In the genomic region with DNA sequence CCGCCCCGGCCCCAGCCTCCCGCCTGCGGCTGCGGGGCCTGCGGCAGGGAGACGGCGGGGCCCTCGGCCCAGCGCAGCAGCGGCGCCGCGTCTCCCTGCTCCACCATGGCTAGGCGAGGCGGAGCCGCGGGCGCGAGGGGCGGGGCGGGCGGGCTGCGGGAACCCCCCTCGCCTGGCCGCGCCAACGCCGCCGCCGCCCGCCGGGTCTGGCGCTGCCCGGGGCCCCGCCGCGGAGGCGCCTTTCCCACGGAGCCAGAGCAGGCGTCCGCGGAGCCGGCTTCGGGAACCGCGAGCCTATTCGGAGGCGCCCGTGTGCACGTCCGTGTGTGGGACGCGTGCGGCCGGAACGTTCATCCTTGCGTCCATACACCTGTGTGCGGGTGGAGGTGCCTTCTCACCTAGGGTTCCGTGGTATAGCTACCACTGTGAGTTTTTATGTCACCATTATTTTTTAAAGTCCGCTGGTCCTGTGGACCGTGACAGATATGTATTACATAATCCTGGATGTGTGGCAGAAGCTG, we compare ENCODE assay signal across 1 cellular context.
A peak's percentile ranks its signal among the peaks of the same experiment; 100 is the strongest.
TF ChIP-seq lines count a peak whose summit lies in the region.

A gene with protein sequence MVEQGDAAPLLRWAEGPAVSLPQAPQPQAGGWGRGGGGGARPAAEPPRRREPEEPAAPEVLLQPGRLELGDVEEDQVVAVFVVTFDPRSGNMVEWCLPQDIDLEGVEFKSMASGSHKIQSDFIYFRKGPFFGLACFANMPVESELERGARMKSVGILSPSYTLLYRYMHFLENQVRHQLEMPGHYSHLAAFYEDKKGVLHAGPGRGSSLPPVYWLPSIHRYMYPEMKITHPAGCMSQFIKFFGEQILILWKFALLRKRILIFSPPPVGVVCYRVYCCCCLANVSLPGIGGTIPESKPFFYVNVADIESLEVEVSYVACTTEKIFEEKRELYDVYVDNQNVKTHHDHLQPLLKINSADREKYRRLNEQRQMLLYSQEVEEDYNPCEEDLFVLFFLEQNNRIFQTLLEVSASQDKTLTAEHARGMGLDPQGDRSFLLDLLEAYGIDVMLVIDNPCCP (minus strand): TSS at position 120 of the 521 bp plus-strand sequence. CDS start 13 bp downstream, at position 107.

TF ChIP-seq in GM12878, 131 proteins besides CTCF, POLR2A, EP300 and RAD21 (continued from another document and continues in another):
- no peak for TF ChIP-seq MTA3 (IDR thresholded peaks at IDR 0.05; ENCODE audit: borderline replicate concordance, low read length)
- TF ChIP-seq CHD2 (IDR thresholded peaks at IDR 0.05; ENCODE audit: borderline replicate concordance, low read depth, low read length), result 0 out of 2 replicates have a peak, but pooled peaks have one; percentile 19
- TF ChIP-seq TCF12 (IDR thresholded peaks at IDR 0.05; ENCODE audit: low read depth, low read length), result no peak
- TF ChIP-seq MEF2B (IDR thresholded peaks at IDR 0.05; ENCODE audit: partially characterized antibody, poor library complexity, severe bottlenecking), result no peak
- no peak for TF ChIP-seq STAT1 (conservative IDR thresholded peaks at IDR 0.05)
- no peak for TF ChIP-seq NBN (IDR thresholded peaks at IDR 0.05)
- no peak for TF ChIP-seq BRCA1 (IDR thresholded peaks at IDR 0.05; ENCODE audit: low read depth, low read length)
- no peak for TF ChIP-seq SMC3 (IDR thresholded peaks at IDR 0.05; ENCODE audit: borderline replicate concordance, low read length)
- TF ChIP-seq HDGF (IDR thresholded peaks at IDR 0.05), result no peak
- TF ChIP-seq, protein P1, sequence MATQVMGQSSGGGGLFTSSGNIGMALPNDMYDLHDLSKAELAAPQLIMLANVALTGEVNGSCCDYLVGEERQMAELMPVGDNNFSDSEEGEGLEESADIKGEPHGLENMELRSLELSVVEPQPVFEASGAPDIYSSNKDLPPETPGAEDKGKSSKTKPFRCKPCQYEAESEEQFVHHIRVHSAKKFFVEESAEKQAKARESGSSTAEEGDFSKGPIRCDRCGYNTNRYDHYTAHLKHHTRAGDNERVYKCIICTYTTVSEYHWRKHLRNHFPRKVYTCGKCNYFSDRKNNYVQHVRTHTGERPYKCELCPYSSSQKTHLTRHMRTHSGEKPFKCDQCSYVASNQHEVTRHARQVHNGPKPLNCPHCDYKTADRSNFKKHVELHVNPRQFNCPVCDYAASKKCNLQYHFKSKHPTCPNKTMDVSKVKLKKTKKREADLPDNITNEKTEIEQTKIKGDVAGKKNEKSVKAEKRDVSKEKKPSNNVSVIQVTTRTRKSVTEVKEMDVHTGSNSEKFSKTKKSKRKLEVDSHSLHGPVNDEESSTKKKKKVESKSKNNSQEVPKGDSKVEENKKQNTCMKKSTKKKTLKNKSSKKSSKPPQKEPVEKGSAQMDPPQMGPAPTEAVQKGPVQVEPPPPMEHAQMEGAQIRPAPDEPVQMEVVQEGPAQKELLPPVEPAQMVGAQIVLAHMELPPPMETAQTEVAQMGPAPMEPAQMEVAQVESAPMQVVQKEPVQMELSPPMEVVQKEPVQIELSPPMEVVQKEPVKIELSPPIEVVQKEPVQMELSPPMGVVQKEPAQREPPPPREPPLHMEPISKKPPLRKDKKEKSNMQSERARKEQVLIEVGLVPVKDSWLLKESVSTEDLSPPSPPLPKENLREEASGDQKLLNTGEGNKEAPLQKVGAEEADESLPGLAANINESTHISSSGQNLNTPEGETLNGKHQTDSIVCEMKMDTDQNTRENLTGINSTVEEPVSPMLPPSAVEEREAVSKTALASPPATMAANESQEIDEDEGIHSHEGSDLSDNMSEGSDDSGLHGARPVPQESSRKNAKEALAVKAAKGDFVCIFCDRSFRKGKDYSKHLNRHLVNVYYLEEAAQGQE (IDR thresholded peaks at IDR 0.05; ENCODE audit: low read depth, low read length), result no peak
- TF ChIP-seq BHLHE40 (IDR thresholded peaks at IDR 0.05; ENCODE audit: borderline replicate concordance in 1 of 2, low read depth in 2 of 2, low read length in 1 of 2), result peak; percentile 16 to 54; a peak in 1 of 4 replicates
- TF ChIP-seq, protein P2, sequence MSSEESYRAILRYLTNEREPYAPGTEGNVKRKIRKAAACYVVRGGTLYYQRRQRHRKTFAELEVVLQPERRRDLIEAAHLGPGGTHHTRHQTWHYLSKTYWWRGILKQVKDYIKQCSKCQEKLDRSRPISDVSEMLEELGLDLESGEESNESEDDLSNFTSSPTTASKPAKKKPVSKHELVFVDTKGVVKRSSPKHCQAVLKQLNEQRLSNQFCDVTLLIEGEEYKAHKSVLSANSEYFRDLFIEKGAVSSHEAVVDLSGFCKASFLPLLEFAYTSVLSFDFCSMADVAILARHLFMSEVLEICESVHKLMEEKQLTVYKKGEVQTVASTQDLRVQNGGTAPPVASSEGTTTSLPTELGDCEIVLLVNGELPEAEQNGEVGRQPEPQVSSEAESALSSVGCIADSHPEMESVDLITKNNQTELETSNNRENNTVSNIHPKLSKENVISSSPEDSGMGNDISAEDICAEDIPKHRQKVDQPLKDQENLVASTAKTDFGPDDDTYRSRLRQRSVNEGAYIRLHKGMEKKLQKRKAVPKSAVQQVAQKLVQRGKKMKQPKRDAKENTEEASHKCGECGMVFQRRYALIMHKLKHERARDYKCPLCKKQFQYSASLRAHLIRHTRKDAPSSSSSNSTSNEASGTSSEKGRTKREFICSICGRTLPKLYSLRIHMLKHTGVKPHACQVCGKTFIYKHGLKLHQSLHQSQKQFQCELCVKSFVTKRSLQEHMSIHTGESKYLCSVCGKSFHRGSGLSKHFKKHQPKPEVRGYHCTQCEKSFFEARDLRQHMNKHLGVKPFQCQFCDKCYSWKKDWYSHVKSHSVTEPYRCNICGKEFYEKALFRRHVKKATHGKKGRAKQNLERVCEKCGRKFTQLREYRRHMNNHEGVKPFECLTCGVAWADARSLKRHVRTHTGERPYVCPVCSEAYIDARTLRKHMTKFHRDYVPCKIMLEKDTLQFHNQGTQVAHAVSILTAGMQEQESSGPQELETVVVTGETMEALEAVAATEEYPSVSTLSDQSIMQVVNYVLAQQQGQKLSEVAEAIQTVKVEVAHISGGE (CRISPR knock-in tag; IDR thresholded peaks at IDR 0.05), result no peak
- 0 out of 2 replicates have a peak, but pooled peaks have one; percentile 56 for TF ChIP-seq RCOR1 (conservative IDR thresholded peaks at IDR 0.05; ENCODE audit: low read depth, low read length)
- TF ChIP-seq, protein P3, sequence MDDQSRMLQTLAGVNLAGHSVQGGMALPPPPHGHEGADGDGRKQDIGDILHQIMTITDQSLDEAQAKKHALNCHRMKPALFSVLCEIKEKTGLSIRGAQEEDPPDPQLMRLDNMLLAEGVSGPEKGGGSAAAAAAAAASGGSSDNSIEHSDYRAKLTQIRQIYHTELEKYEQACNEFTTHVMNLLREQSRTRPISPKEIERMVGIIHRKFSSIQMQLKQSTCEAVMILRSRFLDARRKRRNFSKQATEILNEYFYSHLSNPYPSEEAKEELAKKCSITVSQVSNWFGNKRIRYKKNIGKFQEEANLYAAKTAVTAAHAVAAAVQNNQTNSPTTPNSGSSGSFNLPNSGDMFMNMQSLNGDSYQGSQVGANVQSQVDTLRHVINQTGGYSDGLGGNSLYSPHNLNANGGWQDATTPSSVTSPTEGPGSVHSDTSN (IDR thresholded peaks at IDR 0.05; ENCODE audit: insufficient replicate concordance, low read depth, low read length), result no peak
- TF ChIP-seq EGR1 (IDR thresholded peaks at IDR 0.05; ENCODE audit: borderline replicate concordance in 1 of 2, low read depth in 2 of 2, low read length in 2 of 2), result 0 out of 3 replicates have a peak, but pooled peaks of 1 of the 2 experiments have one; percentile 6
- TF ChIP-seq TAF1 (IDR thresholded peaks at IDR 0.05; ENCODE audit: borderline replicate concordance, low read depth, low read length), result no peak
- TF ChIP-seq NR2F1 (conservative IDR thresholded peaks at IDR 0.05), result no peak
- TF ChIP-seq RFX5 (IDR thresholded peaks at IDR 0.05; ENCODE audit: low read depth, low read length), result no peak
- no peak for TF ChIP-seq FOS (IDR thresholded peaks at IDR 0.05; ENCODE audit: borderline replicate concordance, extremely low read depth, insufficient read length)
- 0 out of 2 replicates have a peak, but pooled peaks have one; percentile 4 for TF ChIP-seq ASH2L (IDR thresholded peaks at IDR 0.05; ENCODE audit: borderline replicate concordance, low read depth)
- no peak for TF ChIP-seq ATF7 (IDR thresholded peaks at IDR 0.05; ENCODE audit: low read depth)
- no peak for TF ChIP-seq SIX5 (IDR thresholded peaks at IDR 0.05; ENCODE audit: low read depth, low read length, severe bottlenecking)
- no peak for TF ChIP-seq TARDBP (IDR thresholded peaks at IDR 0.05; ENCODE audit: borderline replicate concordance)
- peak; percentile 53; the same call in 1 of the 2 replicates for TF ChIP-seq GATAD2B (conservative IDR thresholded peaks at IDR 0.05; ENCODE audit: low read depth)
- TF ChIP-seq STAT3 (IDR thresholded peaks at IDR 0.05; ENCODE audit: low read depth, low read length), result no peak
- TF ChIP-seq KLF5 (IDR thresholded peaks at IDR 0.05; ENCODE audit: partially characterized antibody), result no peak
- TF ChIP-seq RELA (IDR thresholded peaks at IDR 0.05; ENCODE audit: borderline replicate concordance, partially characterized antibody), result peak; percentile 59
- no peak for TF ChIP-seq BMI1 (IDR thresholded peaks at IDR 0.05; ENCODE audit: borderline replicate concordance)
- no peak for TF ChIP-seq NRF1 (conservative IDR thresholded peaks at IDR 0.05; ENCODE audit: low read depth, low read length)
- no peak for TF ChIP-seq BCLAF1 (IDR thresholded peaks at IDR 0.05)
- TF ChIP-seq, protein P4, sequence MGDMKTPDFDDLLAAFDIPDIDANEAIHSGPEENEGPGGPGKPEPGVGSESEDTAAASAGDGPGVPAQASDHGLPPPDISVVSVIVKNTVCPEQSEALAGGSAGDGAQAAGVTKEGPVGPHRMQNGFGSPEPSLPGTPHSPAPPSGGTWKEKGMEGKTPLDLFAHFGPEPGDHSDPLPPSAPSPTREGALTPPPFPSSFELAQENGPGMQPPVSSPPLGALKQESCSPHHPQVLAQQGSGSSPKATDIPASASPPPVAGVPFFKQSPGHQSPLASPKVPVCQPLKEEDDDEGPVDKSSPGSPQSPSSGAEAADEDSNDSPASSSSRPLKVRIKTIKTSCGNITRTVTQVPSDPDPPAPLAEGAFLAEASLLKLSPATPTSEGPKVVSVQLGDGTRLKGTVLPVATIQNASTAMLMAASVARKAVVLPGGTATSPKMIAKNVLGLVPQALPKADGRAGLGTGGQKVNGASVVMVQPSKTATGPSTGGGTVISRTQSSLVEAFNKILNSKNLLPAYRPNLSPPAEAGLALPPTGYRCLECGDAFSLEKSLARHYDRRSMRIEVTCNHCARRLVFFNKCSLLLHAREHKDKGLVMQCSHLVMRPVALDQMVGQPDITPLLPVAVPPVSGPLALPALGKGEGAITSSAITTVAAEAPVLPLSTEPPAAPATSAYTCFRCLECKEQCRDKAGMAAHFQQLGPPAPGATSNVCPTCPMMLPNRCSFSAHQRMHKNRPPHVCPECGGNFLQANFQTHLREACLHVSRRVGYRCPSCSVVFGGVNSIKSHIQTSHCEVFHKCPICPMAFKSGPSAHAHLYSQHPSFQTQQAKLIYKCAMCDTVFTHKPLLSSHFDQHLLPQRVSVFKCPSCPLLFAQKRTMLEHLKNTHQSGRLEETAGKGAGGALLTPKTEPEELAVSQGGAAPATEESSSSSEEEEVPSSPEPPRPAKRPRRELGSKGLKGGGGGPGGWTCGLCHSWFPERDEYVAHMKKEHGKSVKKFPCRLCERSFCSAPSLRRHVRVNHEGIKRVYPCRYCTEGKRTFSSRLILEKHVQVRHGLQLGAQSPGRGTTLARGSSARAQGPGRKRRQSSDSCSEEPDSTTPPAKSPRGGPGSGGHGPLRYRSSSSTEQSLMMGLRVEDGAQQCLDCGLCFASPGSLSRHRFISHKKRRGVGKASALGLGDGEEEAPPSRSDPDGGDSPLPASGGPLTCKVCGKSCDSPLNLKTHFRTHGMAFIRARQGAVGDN (IDR thresholded peaks at IDR 0.05), result no peak
- TF ChIP-seq ESRRA (IDR thresholded peaks at IDR 0.05; ENCODE audit: low read length), result no peak
- TF ChIP-seq BACH1 (IDR thresholded peaks at IDR 0.05; ENCODE audit: borderline replicate concordance), result peak; percentile 19; the same call in 1 of the 2 replicates
- TF ChIP-seq ZNF207 (IDR thresholded peaks at IDR 0.05; ENCODE audit: borderline replicate concordance), result no peak
- TF ChIP-seq TCF7 (IDR thresholded peaks at IDR 0.05; ENCODE audit: borderline replicate concordance), result no peak
- peak; percentile 26; the same call in 1 of the 2 replicates for TF ChIP-seq YY1 (IDR thresholded peaks at IDR 0.05; ENCODE audit: low read depth, low read length)
- no peak for TF ChIP-seq BCL11A (IDR thresholded peaks at IDR 0.05; ENCODE audit: low read depth, low read length)
- no peak for TF ChIP-seq MTA2 (IDR thresholded peaks at IDR 0.05; ENCODE audit: low read depth)
- no peak for TF ChIP-seq IRF4 (IDR thresholded peaks at IDR 0.05; ENCODE audit: low read depth, low read length)
- TF ChIP-seq PAX5 (IDR thresholded peaks at IDR 0.05; ENCODE audit: borderline replicate concordance, low read depth, low read length), result no peak
- no peak for TF ChIP-seq ETV6 (conservative IDR thresholded peaks at IDR 0.05 in 1 of 2, IDR thresholded peaks at IDR 0.05 in 1 of 2; ENCODE audit: borderline replicate concordance in 1 of 2, low read depth in 1 of 2)
